In the genomic region with DNA sequence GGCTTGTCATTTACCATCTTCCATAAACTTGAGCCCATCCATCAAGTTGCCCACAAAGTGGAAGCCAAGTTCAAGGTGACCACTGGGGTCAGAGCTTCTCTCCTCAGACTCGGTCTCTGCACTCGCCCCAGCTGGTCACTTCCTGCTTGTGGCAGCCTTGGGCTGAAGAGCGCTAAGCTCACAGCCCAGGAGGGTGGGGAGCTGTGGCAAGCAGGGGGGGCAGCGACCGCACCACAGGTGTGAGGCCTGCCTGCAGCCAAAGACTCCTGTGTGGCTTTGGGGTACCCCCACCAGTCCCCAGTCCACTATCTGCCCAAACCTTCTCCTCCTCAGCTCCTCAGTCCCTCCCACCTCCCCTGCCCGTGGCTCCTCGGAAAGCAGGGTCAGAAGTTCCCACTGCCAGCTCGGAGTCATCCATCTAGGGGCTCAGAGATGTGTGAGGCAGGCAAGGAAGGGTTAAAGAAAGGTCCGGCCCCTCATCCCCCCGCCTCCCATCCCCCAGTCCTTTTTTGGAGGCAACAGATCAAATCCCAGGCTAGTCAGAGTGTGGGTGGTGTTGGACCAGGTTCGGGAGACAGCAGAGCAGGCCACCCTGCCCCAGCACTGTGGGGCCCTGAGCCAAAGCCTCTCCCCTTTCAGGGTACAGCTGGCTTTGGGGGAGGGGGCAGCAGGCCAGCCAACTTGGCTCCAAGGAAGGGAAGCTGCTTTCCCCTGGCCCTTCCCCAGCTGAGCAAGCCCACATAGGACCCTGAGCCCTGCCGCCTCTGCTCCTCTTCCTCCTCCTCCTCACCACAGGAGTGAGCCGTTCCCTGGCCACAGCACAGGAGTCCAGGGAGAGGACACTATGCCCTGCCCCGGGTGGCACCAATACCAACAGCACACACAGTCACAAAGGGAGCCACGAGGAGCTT, we compare ENCODE assay signal across 10 cellular contexts. TPM values are rescaled to one million over a fixed set of nuclear protein-coding genes. Genes with fewer than 3 reads are reported as not detected.
DNase-seq lines count a peak whose midpoint lies in the region; FAIRE-seq and TF ChIP-seq lines count a peak whose summit lies in the region.
"Had no signal": no experiment of that assay in that cellular context is flagged by ENCODE, and none has a peak within 500 bp of the region (broad histone marks: within the 10 kb centered on the region; RNA-seq: fewer than 3 reads in every experiment).

No MANE protein-coding gene starts in this region.

- TF ChIP-seq POLR2A in GM12892 (IDR thresholded peaks at IDR 0.05; ENCODE audit: low read depth, low read length), result peak; percentile 18; the same call in 1 of the 2 replicates

- peaks cover 26 to 38% of the 10 kb centered on the region in 2 donors for H3K36me3 ChIP-seq in ascending aorta
- peaks cover 41% of the 10 kb centered on the region for H3K36me3 ChIP-seq in left ventricle myocardium inferior

- intact Hi-C loops in ascending aorta (cut with DNase I), result no loop called here
- intact Hi-C loops in left ventricle myocardium inferior (cut with micrococcal nuclease), result no loop called here

- no peaks in the 10 kb centered on the region for H3K9me3 ChIP-seq in ascending aorta
- H3K9me3 ChIP-seq in left ventricle myocardium inferior (replicated peaks), result no peaks in the 10 kb centered on the region

- H3K4me3 ChIP-seq in ascending aorta (no peak overlapping the region), left ventricle myocardium inferior (no peak overlapping the region)

- FAIRE-seq in GM12892 (lab: Jason Lieb, UNC), result no peak

- H3K27me3 ChIP-seq in ascending aorta (no peaks in the 10 kb centered on the region), left ventricle myocardium inferior (ENCODE audit: low read depth) (no peaks in the 10 kb centered on the region)

- H3K4me1 ChIP-seq in ascending aorta (peaks cover 0 to 21% of the 10 kb centered on the region in 2 donors), left ventricle myocardium inferior (peaks cover 83% of the 10 kb centered on the region)

- peaks cover 11% of the 10 kb centered on the region for H3K36me3 Mint-ChIP-seq in progenitor cell of endocrine pancreas (ENCODE audit: insufficient read depth)

- in situ Hi-C loops in ACHN (cut with HindIII; ENCODE audit: low pct_ligation_motif_present, low pct_unique_long_range_greater_than_20kb, low sequenced_read_pairs), result no loop called here

- TF ChIP-seq CTCF in ascending aorta (IDR thresholded peaks at IDR 0.05), result no peak
- no peak for TF ChIP-seq CTCF in left ventricle myocardium inferior (IDR thresholded peaks at IDR 0.05; ENCODE audit: borderline replicate concordance)
- no peak for TF ChIP-seq CTCF in progenitor cell of endocrine pancreas (IDR thresholded peaks at IDR 0.05; ENCODE audit: unreplicated experiment)

- peak overlapping the region; percentile 26 for H3K27ac Mint-ChIP-seq in progenitor cell of endocrine pancreas

- peaks cover 7% of the 10 kb centered on the region for H3K4me1 Mint-ChIP-seq in progenitor cell of endocrine pancreas (ENCODE audit: low read depth)

- no peak overlapping the region for H3K4me3 Mint-ChIP-seq in progenitor cell of endocrine pancreas (ENCODE audit: low read depth)

- DNase-seq in GM12892 (ENCODE audit: insufficient read length), result peak; percentile 7
- no peak for DNase-seq in ascending aorta (ENCODE audit: low spot score in 2 of 2)
- peak; percentile 50 for DNase-seq in left ventricle myocardium inferior
- DNase-seq in progenitor cell of endocrine pancreas (ENCODE audit: low spot score, unreplicated experiment), result no peak
- DNase-seq in stimulated activated CD4-positive, alpha-beta T cell treated with anti-CD3 and anti-CD28 coated beads, Interleukin-12 subunit alpha, Interleukin-12 subunit beta, amount 100 ng/mL, for 4 hours, result no peak
- no peak for DNase-seq in ACHN
- no peak for DNase-seq in NCI-H446 treated with DMSO at 0.1 percent for 48 hours (lab: John Stamatoyannopoulos, UW)
- DNase-seq in activated naive CD4-positive, alpha-beta T cell treated with Interleukin-2 at 50 U/mL for 16 hours, result no peak
- DNase-seq: NCI-H2081 treated with DMSO at 0.1 percent for 48 hours, occipital lobe had no signal

- H3K27ac ChIP-seq in ascending aorta (peak overlapping the region; percentile 44 to 63), left ventricle myocardium inferior (replicated peaks) (peak overlapping the region; percentile 50)

- no peaks in the 10 kb centered on the region for H3K9me3 Mint-ChIP-seq in progenitor cell of endocrine pancreas (ENCODE audit: low read depth)

- H3K27me3 Mint-ChIP-seq in progenitor cell of endocrine pancreas, result peaks cover 7% of the 10 kb centered on the region

RNA-seq across cellular contexts. Expression of gene CSF3, which starts 3.2 kb away (rescaled TPM):
- polyA plus RNA-seq in GM12892 (2012; ENCODE audit: missing spikeins), result 0.72 TPM
- 0.43 TPM for total RNA-seq in ascending aorta
- not detected for total RNA-seq in left ventricle myocardium inferior
- total RNA-seq in progenitor cell of endocrine pancreas, result not detected in 2 replicates

RNA-seq across cellular contexts. Expression of gene MED24, which starts 35.7 kb away (rescaled TPM):
- 47.6 TPM for polyA plus RNA-seq in GM12892 (2012; ENCODE audit: missing spikeins)
- total RNA-seq in ascending aorta (176 TPM), left ventricle myocardium inferior (58.2 TPM), progenitor cell of endocrine pancreas (143 and 161 TPM in 2 replicates)

RNA-seq across cellular contexts. Expression of gene PSMD3, which starts 37.9 kb away (rescaled TPM):
- polyA plus RNA-seq in GM12892 (2012; ENCODE audit: missing spikeins), result 70.5 TPM
- total RNA-seq in ascending aorta, result 93.1 TPM
- 86.7 TPM for total RNA-seq in left ventricle myocardium inferior
- 117 and 119 TPM in 2 replicates for total RNA-seq in progenitor cell of endocrine pancreas

RNA-seq across cellular contexts. Expression of gene THRA, which starts 44.3 kb away (rescaled TPM):
- 1.5 TPM for polyA plus RNA-seq in GM12892 (2012; ENCODE audit: missing spikeins)
- 35.4 TPM for total RNA-seq in ascending aorta
- total RNA-seq in left ventricle myocardium inferior, result 78.3 TPM
- 21.3 and 25.0 TPM in 2 replicates for total RNA-seq in progenitor cell of endocrine pancreas

RNA-seq across cellular contexts. Expression of gene GSDMA, which starts 55.7 kb away (rescaled TPM):
- polyA plus RNA-seq in GM12892 (2012; ENCODE audit: missing spikeins), result not detected
- not detected for total RNA-seq in ascending aorta
- 0.66 TPM for total RNA-seq in left ventricle myocardium inferior
- not detected in 2 replicates for total RNA-seq in progenitor cell of endocrine pancreas
- total RNA-seq: occipital lobe had no signal

Comparison
In these comparisons a context has a peak if more than half of its experiments do, and no peak if none do; other contexts are left out.
1. DNase-seq: peak in GM12892 (single experiment) and left ventricle myocardium inferior (single experiment); none in ascending aorta (0 of 2), progenitor cell of endocrine pancreas (single experiment), stimulated activated CD4-positive, alpha-beta T cell treated with anti-CD3 and anti-CD28 coated beads, Interleukin-12 subunit alpha, Interleukin-12 subunit beta, amount 100 ng/mL, for 4 hours (single experiment), ACHN (single experiment), NCI-H446 treated with DMSO at 0.1 percent for 48 hours (single experiment) and activated naive CD4-positive, alpha-beta T cell treated with Interleukin-2 at 50 U/mL for 16 hours (single experiment).